In the genomic region with DNA sequence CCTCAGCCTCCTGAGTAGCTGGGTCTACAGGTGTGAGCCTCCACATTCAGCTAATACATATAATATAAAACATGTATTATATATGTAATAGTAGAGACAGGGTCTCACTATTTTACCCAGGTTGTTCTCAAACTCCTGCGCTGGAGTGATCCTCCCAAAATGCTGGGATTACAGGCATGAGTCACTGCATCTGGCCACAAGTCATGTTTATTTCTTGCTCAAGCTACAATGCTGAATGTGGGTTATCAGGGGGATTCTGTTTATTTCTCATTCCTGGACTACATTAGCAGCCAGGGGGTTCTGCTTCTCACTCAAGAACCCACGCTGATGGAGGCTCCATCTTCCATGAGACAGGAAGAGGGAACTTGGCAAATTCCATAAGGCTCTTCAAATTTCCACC, we compare ENCODE assay signal across 30 cellular contexts. TPM values are rescaled to one million over a fixed set of nuclear protein-coding genes. Genes with fewer than 3 reads are reported as not detected.
"Had no signal": no experiment of that assay in that cellular context is flagged by ENCODE, and none has a peak within 500 bp of the region (broad histone marks: within the 10 kb centered on the region; RNA-seq: fewer than 3 reads in every experiment).

No MANE protein-coding gene starts in this region.

- H3K36me3 Mint-ChIP-seq: naive thymus-derived CD4-positive, alpha-beta T cell; stimulated activated naive B cell treated with anti-CD40 and anti-IgM and Interleukin-4, amounts not matched to agents 10 μg/mL and 1 μg/mL and 100 μg/mL, for 72 hours had no signal

- H3K4me1 Mint-ChIP-seq: naive thymus-derived CD4-positive, alpha-beta T cell; stimulated activated naive B cell treated with anti-CD40 and anti-IgM and Interleukin-4, amounts not matched to agents 10 μg/mL and 1 μg/mL and 100 μg/mL, for 72 hours; stimulated activated naive CD8-positive, alpha-beta T cell treated with anti-CD3 and anti-CD28 coated beads, Interleukin-15, amount 100 ng/mL, for 72 hours had no signal

- H3K9me3 Mint-ChIP-seq: naive thymus-derived CD4-positive, alpha-beta T cell; stimulated activated naive B cell treated with anti-CD40 and anti-IgM and Interleukin-4, amounts not matched to agents 10 μg/mL and 1 μg/mL and 100 μg/mL, for 72 hours; stimulated activated naive CD8-positive, alpha-beta T cell treated with anti-CD3 and anti-CD28 coated beads, Interleukin-15, amount 100 ng/mL, for 72 hours had no signal

- H3K4me3 Mint-ChIP-seq: naive thymus-derived CD4-positive, alpha-beta T cell; stimulated activated naive B cell treated with anti-CD40 and anti-IgM and Interleukin-4, amounts not matched to agents 10 μg/mL and 1 μg/mL and 100 μg/mL, for 72 hours; stimulated activated naive CD8-positive, alpha-beta T cell treated with anti-CD3 and anti-CD28 coated beads, Interleukin-15, amount 100 ng/mL, for 72 hours had no signal

- ATAC-seq: heart left ventricle; naive thymus-derived CD4-positive, alpha-beta T cell; psoas muscle; right lobe of liver; stimulated activated naive B cell treated with anti-CD40 and anti-IgM and Interleukin-4, amounts not matched to agents 10 μg/mL and 1 μg/mL and 100 μg/mL, for 72 hours; stimulated activated naive CD8-positive, alpha-beta T cell treated with anti-CD3 and anti-CD28 coated beads, Interleukin-15, amount 100 ng/mL, for 72 hours had no signal

- H3K4me3 ChIP-seq: esophagus squamous epithelium, heart left ventricle, psoas muscle, right lobe of liver, testis, tibial nerve, upper lobe of right lung, vagina had no signal

- H3K27ac Mint-ChIP-seq: naive thymus-derived CD4-positive, alpha-beta T cell; stimulated activated naive B cell treated with anti-CD40 and anti-IgM and Interleukin-4, amounts not matched to agents 10 μg/mL and 1 μg/mL and 100 μg/mL, for 72 hours had no signal

- H3K36me3 ChIP-seq: esophagus squamous epithelium, heart left ventricle, neutrophil, right lobe of liver, tibial nerve, upper lobe of right lung, vagina had no signal

- H3K4me1 ChIP-seq: esophagus squamous epithelium, heart left ventricle, psoas muscle, right lobe of liver, testis, tibial nerve, upper lobe of right lung, vagina had no signal

- H3K9me3 ChIP-seq: esophagus squamous epithelium, heart left ventricle, neutrophil, psoas muscle, right lobe of liver, testis, tibial nerve, upper lobe of right lung, vagina had no signal

- DNase-seq: dermis blood vessel endothelial cell; esophagus squamous epithelium; heart left ventricle; hippocampal formation; kidney glomerular epithelial cell; naive thymus-derived CD4-positive, alpha-beta T cell; psoas muscle; retina; right lobe of liver; stimulated activated CD4-positive, alpha-beta T cell treated with anti-CD3 and anti-CD28 coated beads, Interleukin-2, amount 100 ng/mL, for 24 hours; stimulated activated CD4-positive, alpha-beta T cell treated with anti-CD3 and anti-CD28 coated beads, Interleukin-4, amount 100 ng/mL, for 4 hours; stimulated activated naive B cell treated with anti-CD40 and anti-IgM and Interleukin-4, amounts not matched to agents 10 μg/mL and 1 μg/mL and 100 μg/mL, for 72 hours; stimulated activated naive CD8-positive, alpha-beta T cell treated with anti-CD3 and anti-CD28 coated beads, Interleukin-15, amount 100 ng/mL, for 72 hours; testis; upper lobe of right lung had no signal

- H3K27me3 ChIP-seq: right lobe of liver, testis, tibial nerve, upper lobe of right lung, vagina had no signal

- H3K27ac ChIP-seq: esophagus squamous epithelium, heart left ventricle, neutrophil, psoas muscle, right lobe of liver, testis, tibial nerve, upper lobe of right lung, vagina had no signal

- FAIRE-seq: frontal cortex, islet of Langerhans had no signal

RNA-seq across cellular contexts. Expression of a gene that starts 24.8 kb away (rescaled TPM):
- total RNA-seq: dermis blood vessel endothelial cell, epithelial cell of proximal tubule, frontal cortex, glomerular endothelial cell, lung microvascular endothelial cell, vagina had no signal
- polyA plus RNA-seq: naive thymus-derived CD4-positive, alpha-beta T cell; neural cell had no signal

RNA-seq across cellular contexts. Expression of a gene that starts 31.6 kb away (rescaled TPM):
- total RNA-seq: frontal cortex; glomerular endothelial cell; lung microvascular endothelial cell; mononuclear cell; naive thymus-derived CD4-positive, alpha-beta T cell; right lobe of liver; subcutaneous adipose tissue; vagina had no signal
- polyA plus RNA-seq: naive thymus-derived CD4-positive, alpha-beta T cell; neural cell; psoas muscle had no signal

RNA-seq across cellular contexts. Expression of a gene that starts 54.6 kb away (rescaled TPM):
- total RNA-seq: dermis blood vessel endothelial cell, epithelial cell of proximal tubule, esophagus squamous epithelium, frontal cortex, glomerular endothelial cell, mesenteric fat pad, mononuclear cell, osteoblast, psoas muscle, skeletal muscle tissue, subcutaneous adipose tissue, tibial nerve, upper lobe of right lung, vagina had no signal
- polyA plus RNA-seq: heart left ventricle; liver; naive thymus-derived CD4-positive, alpha-beta T cell; psoas muscle had no signal

RNA-seq across cellular contexts. Expression of a gene that starts 56.3 kb away (rescaled TPM):
- total RNA-seq: dermis blood vessel endothelial cell, epithelial cell of proximal tubule, glomerular endothelial cell, lung microvascular endothelial cell, osteoblast had no signal
- polyA plus RNA-seq: naive thymus-derived CD4-positive, alpha-beta T cell; neural cell had no signal
